In genomic region chr10:74683621-74684114, GRCh38 we compare ENCODE assay signal across 14 cellular contexts.
A peak's percentile ranks its signal among the peaks of the same experiment; 100 is the strongest.
DNase-seq lines count a peak whose midpoint lies in the region; ATAC-seq, FAIRE-seq and TF ChIP-seq lines count a peak whose summit lies in the region.
"Had no signal": no experiment of that assay in that cellular context is flagged by ENCODE, and none has a peak within 500 bp of the region (broad histone marks: within the 10 kb centered on the region; RNA-seq: fewer than 3 reads in every experiment).

No MANE protein-coding gene starts in this region.

- peak overlapping the region; percentile 85 for H3K4me2 ChIP-seq in GM12878 (ENCODE audit: control insufficient read depth, insufficient read depth)
- H3K4me2 ChIP-seq: A549 had no signal

- no TSS peak for BruUV-seq in GM12878 (replicated peaks; lab: Mats Ljungman, UMichigan)

- no peak for TF ChIP-seq RAD21 in GM12878 (IDR thresholded peaks at IDR 0.05; ENCODE audit: insufficient read depth, low read depth, low read length)

- no peak for FAIRE-seq in GM12878 (lab: Jason Lieb, UNC)
- FAIRE-seq: A549 had no signal

- no peaks in the 10 kb centered on the region; the same call in 2 of the 3 replicates for H3K9me3 ChIP-seq in GM12878 (replicated peaks; ENCODE audit: control insufficient read depth, insufficient read depth, low read length)
- no peaks in the 10 kb centered on the region for H3K9me3 ChIP-seq in prostate gland
- H3K9me3 ChIP-seq in sigmoid colon, result no peaks in the 10 kb centered on the region
- H3K9me3 ChIP-seq: A549 had no signal

- RAD21 ChIA-PET in GM12878 (lab: Charles Lee; ENCODE audit: unreplicated experiment), result interaction anchor here (0.7 to 4.1 kb wide), 16 partner anchors 10 to 547 kb away, joined by 3 to 53 read pairs (median 4); partner anchors contain the start of gene KAT6B

- in situ Hi-C loops in GM12878 (cut with MboI), result no loop called here

- under 1% methylated on average over 7 of the region's 7 CpGs for WGBS in GM12878 (ENCODE audit: insufficient coverage, insufficient replicate concordance, low lambda C conversion rate, missing lambda C conversion rate)
- 17% methylated on average over 7 of the region's 7 CpGs for WGBS in prostate gland
- WGBS in sigmoid colon, 2 donors, result 18 to 45% methylated on average over 7 of the region's 7 CpGs

- DNase-seq in NCI-H1105 treated with DMSO at 0.1 percent for 48 hours (lab: John Stamatoyannopoulos, UW) (peak; percentile 23), NCI-H1105 (lab: John Stamatoyannopoulos, UW) (no peak), NCI-H2029 treated with DMSO at 0.1 percent for 48 hours (lab: John Stamatoyannopoulos, UW) (peak; percentile 26), GM12878 (ENCODE audit: low read depth, low spot score) (no peak), prostate gland (ENCODE audit: low spot score) (peak; percentile 11), activated gamma-delta T cell treated with Interleukin-2 at 50 U/mL for 16 hours (no peak), sigmoid colon (no peak)
- DNase-seq in activated effector memory CD4-positive, alpha-beta T cell treated with Interleukin-2 at 50 U/mL for 16 hours, result no peak
- DNase-seq: activated CD8-positive, alpha-beta memory T cell treated with anti-CD3 and anti-CD28 coated beads, Interleukin-2, amount 10 ng/mL, durations not matched to agents 7 days and 5 days; effector memory CD8-positive, alpha-beta T cell; hippocampal formation; NK-92 treated with Interleukin-12 subunit alpha and Interleukin-12 subunit beta, amount 100 ng/mL, for 24 hours had no signal

- no peak overlapping the region; the same call in 1 of the 2 replicates for H3K4me3 ChIP-seq in GM12878
- H3K4me3 ChIP-seq in prostate gland, result no peak overlapping the region
- H3K4me3 ChIP-seq in sigmoid colon, result no peak overlapping the region
- H3K4me3 ChIP-seq: A549, skin epidermis had no signal

- no peaks in the 10 kb centered on the region for H4K20me1 ChIP-seq in GM12878 (ENCODE audit: control insufficient read depth, insufficient read depth)

- POLR2A ChIA-PET in GM12878 (lab: Charles Lee), result interaction anchor here (0.8 to 1.6 kb wide), 3 partner anchors 10 to 97 kb away, joined by 3 to 4 read pairs (median 3); no protein-coding TSS in a partner anchor

- H3K27ac ChIP-seq in GM12878 (ENCODE audit: control insufficient read depth, insufficient read depth) (peak overlapping the region; percentile 83), prostate gland (no peak overlapping the region), sigmoid colon (no peak overlapping the region)
- H3K27ac ChIP-seq: A549, skin epidermis had no signal

- CTCF ChIA-PET in GM12878 (lab: Yijun Ruan, JAX), result interaction anchor here (0.8 to 3.5 kb wide), 7 partner anchors 9 to 383 kb away, joined by 3 to 14 read pairs (median 3); no protein-coding TSS in a partner anchor

- peak overlapping the region; percentile 76 for H2AFZ ChIP-seq in GM12878 (ENCODE audit: control insufficient read depth, low read depth, low read length)

- peak; percentile 72 for ATAC-seq in GM12878
- ATAC-seq: A549; activated CD8-positive, alpha-beta memory T cell treated with anti-CD3 and anti-CD28 coated beads, Interleukin-2, amount 10 ng/mL, durations not matched to agents 7 days and 5 days; effector memory CD8-positive, alpha-beta T cell had no signal

- H3K27me3 ChIP-seq in GM12878 (replicated peaks in 1 of 2; ENCODE audit: control insufficient read depth in 2 of 2, insufficient read depth in 2 of 2, low read length in 1 of 2) (no peaks in the 10 kb centered on the region), prostate gland (replicated peaks; ENCODE audit: insufficient read depth) (no peaks in the 10 kb centered on the region), sigmoid colon (no peaks in the 10 kb centered on the region)

- intact Hi-C loops in GM12878 (cut with micrococcal nuclease; ENCODE audit: unreplicated experiment), result no loop called here
- intact Hi-C loops in prostate gland (cut with DNase I), result no loop called here
- intact Hi-C loops in sigmoid colon (cut with DNase I), result no loop called here

- no peak for TF ChIP-seq EP300 in GM12878 (IDR thresholded peaks at IDR 0.05; ENCODE audit: borderline replicate concordance in 1 of 2, control insufficient read depth in 1 of 2, low read depth in 2 of 2, low read length in 2 of 2)
- TF ChIP-seq EP300 in sigmoid colon (IDR thresholded peaks at IDR 0.05), result no peak

- H3K79me2 ChIP-seq in GM12878 (ENCODE audit: control insufficient read depth, insufficient read depth, low read length), result no peaks in the 10 kb centered on the region

- H3K9ac ChIP-seq in GM12878 (ENCODE audit: control insufficient read depth, insufficient read depth, low read length), result peak overlapping the region; percentile 50; the same call in 1 of the 2 replicates

- TF ChIP-seq CTCF in GM12878 (IDR thresholded peaks at IDR 0.05 in 2 of 3, conservative IDR thresholded peaks at IDR 0.05 in 1 of 3; ENCODE audit: control insufficient read depth in 2 of 3, extremely low read depth in 1 of 3, insufficient read depth in 1 of 3, low read depth in 3 of 3, low read length in 3 of 3) (no peak), prostate gland (IDR thresholded peaks at IDR 0.05) (no peak), sigmoid colon (IDR thresholded peaks at IDR 0.05) (no peak)

- TF ChIP-seq POLR2A in GM12878 (IDR thresholded peaks at IDR 0.05; ENCODE audit: low read depth, low read length) (no peak), prostate gland (IDR thresholded peaks at IDR 0.05) (no peak), sigmoid colon (IDR thresholded peaks at IDR 0.05) (no peak)

- peaks cover 0 to 2% of the 10 kb centered on the region in 2 experiments; a peak in 1 of 4 replicates for H3K36me3 ChIP-seq in GM12878 (ENCODE audit: control insufficient read depth in 2 of 2, insufficient read depth in 2 of 2, low read length in 1 of 2)
- H3K36me3 ChIP-seq in prostate gland, result no peaks in the 10 kb centered on the region
- H3K36me3 ChIP-seq in sigmoid colon, result no peaks in the 10 kb centered on the region

- SMC1A ChIA-PET in GM12878 (lab: Charles Lee; ENCODE audit: uncharacterized antibody, unreplicated experiment), result interaction anchor here (0.7 to 5.8 kb wide), 24 partner anchors 7 to 417 kb away, joined by 3 to 53 read pairs (median 4); no protein-coding TSS in a partner anchor

- H3K4me1 ChIP-seq in GM12878 (ENCODE audit: control insufficient read depth, insufficient read depth, low read length) (peaks cover 24% of the 10 kb centered on the region), prostate gland (replicated peaks) (no peaks in the 10 kb centered on the region), sigmoid colon (no peaks in the 10 kb centered on the region)
- H3K4me1 ChIP-seq: A549 had no signal

TF ChIP-seq in GM12878, 131 proteins besides CTCF, POLR2A, EP300 and RAD21 (continues in another document):
- TF ChIP-seq SMAD1 (IDR thresholded peaks at IDR 0.05; ENCODE audit: low read depth, partially characterized antibody) (no peak), JUND (IDR thresholded peaks at IDR 0.05; ENCODE audit: low read depth, low read length) (no peak), SPI1 (IDR thresholded peaks at IDR 0.05; ENCODE audit: borderline replicate concordance, insufficient read depth, low read depth, low read length) (peak; percentile 73), SMAD5 (IDR thresholded peaks at IDR 0.05; ENCODE audit: low read depth) (no peak), BHLHE40 (IDR thresholded peaks at IDR 0.05; ENCODE audit: borderline replicate concordance in 1 of 2, low read depth in 2 of 2, low read length in 1 of 2) (no peak; a peak in 1 of 4 replicates), IKZF1 (conservative IDR thresholded peaks at IDR 0.05) (no peak), PKNOX1 (IDR thresholded peaks at IDR 0.05) (peak; percentile 29; the same call in 1 of the 2 replicates), TCF7 (IDR thresholded peaks at IDR 0.05; ENCODE audit: borderline replicate concordance) (peak; percentile 27; the same call in 1 of the 2 replicates), ATF3 (IDR thresholded peaks at IDR 0.05; ENCODE audit: borderline replicate concordance, extremely low read depth, low read depth, low read length) (no peak)

Comparison
In these comparisons a context has a peak if more than half of its experiments do, and no peak if none do; other contexts are left out.
1. DNase-seq: peak in NCI-H1105 treated with DMSO at 0.1 percent for 48 hours (single experiment), NCI-H2029 treated with DMSO at 0.1 percent for 48 hours (single experiment) and prostate gland (single experiment); none in NCI-H1105 (single experiment), GM12878 (single experiment), activated effector memory CD4-positive, alpha-beta T cell treated with Interleukin-2 at 50 U/mL for 16 hours (single experiment), activated gamma-delta T cell treated with Interleukin-2 at 50 U/mL for 16 hours (single experiment) and sigmoid colon (single experiment).